ENCODE assay signal across 12 cellular contexts in genomic region chr6:47146426-47147174, GRCh38.
DNase-seq lines count a peak whose midpoint lies in the region; ATAC-seq and TF ChIP-seq lines count a peak whose summit lies in the region.
"Had no signal": no experiment of that assay in that cellular context is flagged by ENCODE, and none has a peak within 500 bp of the region (broad histone marks: within the 10 kb centered on the region; RNA-seq: fewer than 3 reads in every experiment).

No MANE protein-coding gene starts in this region.

- peak overlapping the region; percentile 38 for H3K27ac ChIP-seq in mesendoderm (ENCODE audit: low read depth, low read length)
- H3K27ac ChIP-seq: C4-2B, cardiac muscle cell, epithelial cell of prostate had no signal

- no peaks in the 10 kb centered on the region for H3K9me3 ChIP-seq in Loucy (ENCODE audit: insufficient read depth, low read depth, low read length)

- H3K56ac ChIP-seq in mesendoderm (ENCODE audit: low read length), result peak overlapping the region; percentile 54

- H4K5ac ChIP-seq in mesendoderm (ENCODE audit: low read length), result peak overlapping the region; percentile 33

- H3K79me1 ChIP-seq in mesendoderm (ENCODE audit: low read length), result no peaks in the 10 kb centered on the region

- peaks cover 18% of the 10 kb centered on the region for H3K4me1 ChIP-seq in Loucy (ENCODE audit: insufficient read depth, low read length, poor library complexity, severe bottlenecking)
- H3K4me1 ChIP-seq in mesendoderm (ENCODE audit: control insufficient read depth, low read depth, low read length), result peaks cover 14% of the 10 kb centered on the region

- H3K36me3 ChIP-seq in Loucy (ENCODE audit: insufficient read depth, low read length) (no peaks in the 10 kb centered on the region), mesendoderm (ENCODE audit: control insufficient read depth, insufficient read depth, low read length) (no peaks in the 10 kb centered on the region)
- H3K36me3 ChIP-seq: cardiac muscle cell had no signal

- H3K9me2 ChIP-seq in Loucy (replicated peaks; ENCODE audit: low read depth, low read length), result no peaks in the 10 kb centered on the region

- no peak for TF ChIP-seq CTCF in Loucy (conservative IDR thresholded peaks at IDR 0.05; ENCODE audit: low read length)
- TF ChIP-seq CTCF in choroid plexus epithelial cell (conservative IDR thresholded peaks at IDR 0.05; ENCODE audit: low read depth, low read length), result no peak

- H3K9ac ChIP-seq in Loucy (ENCODE audit: low read depth, low read length, poor library complexity, severe bottlenecking) (peak overlapping the region; percentile 8), mesendoderm (ENCODE audit: low read length) (peak overlapping the region; percentile 24)

- WGBS in mesendoderm (ENCODE audit: extremely low coverage, insufficient coverage, low lambda C conversion rate), result no CpG with 5 or more reads among the region's 2 CpGs

- H2BK15ac ChIP-seq in mesendoderm (replicated peaks; ENCODE audit: low read depth), result no peak overlapping the region

- H2BK5ac ChIP-seq in mesendoderm (ENCODE audit: low read length), result peak overlapping the region; percentile 79

- H3K18ac ChIP-seq in mesendoderm (ENCODE audit: low read length), result peak overlapping the region; percentile 88

- no peaks in the 10 kb centered on the region for H4K20me1 ChIP-seq in Loucy (ENCODE audit: insufficient read depth, low read length, poor library complexity, severe bottlenecking)

- H3K27me3 ChIP-seq in Loucy (ENCODE audit: insufficient read depth, low read length, poor library complexity, severe bottlenecking) (no peaks in the 10 kb centered on the region), mesendoderm (ENCODE audit: insufficient read depth, low read length, poor library complexity) (no peaks in the 10 kb centered on the region)
- H3K27me3 ChIP-seq: cardiac muscle cell had no signal

- no peak overlapping the region for H3K23ac ChIP-seq in mesendoderm (ENCODE audit: low read length)

- no peaks in the 10 kb centered on the region for H3K79me2 ChIP-seq in Loucy (ENCODE audit: insufficient read depth, low read length)
- no peaks in the 10 kb centered on the region for H3K79me2 ChIP-seq in mesendoderm (ENCODE audit: control insufficient read depth, insufficient read depth, low read length)

- H3K4me2 ChIP-seq in Loucy (ENCODE audit: low read depth, low read length, poor library complexity, severe bottlenecking) (peak overlapping the region; percentile 37), mesendoderm (ENCODE audit: low read length) (no peak overlapping the region)

- H2AFZ ChIP-seq in Loucy (ENCODE audit: low read length), result peak overlapping the region; percentile 78

- DNase-seq in COLO829 (ENCODE audit: low spot score) (peak; percentile 80), choroid plexus epithelial cell (ENCODE audit: low read depth) (peak; percentile 78), mesendoderm (peak; percentile 57), DMS79 (lab: John Stamatoyannopoulos, UW) (no peak), putamen (ENCODE audit: low spot score) (no peak), KBM-7 (no peak)
- DNase-seq: left cardiac atrium had no signal

- H3K4me3 ChIP-seq in Loucy (ENCODE audit: low read length, poor library complexity, severe bottlenecking), result peak overlapping the region; percentile 7
- no peak overlapping the region for H3K4me3 ChIP-seq in choroid plexus epithelial cell (ENCODE audit: low read depth, low read length)
- H3K4me3 ChIP-seq in mesendoderm (ENCODE audit: low read length), result no peak overlapping the region
- H3K4me3 ChIP-seq: cardiac muscle cell had no signal

- peak overlapping the region; percentile 50 for H2BK120ac ChIP-seq in mesendoderm (ENCODE audit: low read depth, low read length)

- H4K8ac ChIP-seq in mesendoderm (ENCODE audit: low read depth, low read length), result no peak overlapping the region

- in situ Hi-C loops in KBM-7 (cut with MboI; ENCODE audit: low pct_unique_long_range_greater_than_20kb, low sequenced_read_pairs), result no loop called here

- peak overlapping the region; percentile 57 for H2AK5ac ChIP-seq in mesendoderm (ENCODE audit: low read length)

- no peaks in the 10 kb centered on the region for H3F3A ChIP-seq in Loucy (ENCODE audit: low read depth)

- H3K4ac ChIP-seq in mesendoderm (ENCODE audit: low read depth, low read length), result peak overlapping the region; percentile 81

- ATAC-seq in GM21526 (IDR thresholded peaks at IDR 0.05; ENCODE audit: low FRiP score, unreplicated experiment), result no peak

Comparison
In these comparisons a context has a peak if more than half of its experiments do, and no peak if none do; other contexts are left out.
1. DNase-seq: peak in COLO829 (single experiment), choroid plexus epithelial cell (single experiment) and mesendoderm (single experiment); none in DMS79 (single experiment), putamen (single experiment) and KBM-7 (single experiment).